Comparison of ENCODE assay signal across 24 cellular contexts in genomic region chr16:1430214-1430758, GRCh38. TPM values are rescaled to one million over a fixed set of nuclear protein-coding genes. Genes with fewer than 3 reads are reported as not detected.
"Had no signal": no experiment of that assay in that cellular context is flagged by ENCODE, and none has a peak within 500 bp of the region (broad histone marks: within the 10 kb centered on the region; RNA-seq: fewer than 3 reads in every experiment).

No MANE protein-coding gene starts in this region.

- H3K4me3 Mint-ChIP-seq: activated CD4-positive, alpha-beta memory T cell treated with anti-CD3 and anti-CD28 coated beads for 36 hours; activated T-helper 1 cell treated with anti-CD3 and anti-CD28 coated beads, Interleukin-12 subunit alpha, Interleukin-12 subunit beta, Interleukin-2, Interleukin-4 antibody, amounts not matched to agents 30 ng/mL and 10 ng/mL and 1 ng/mL, durations not matched to agents 14 hours and 24 hours and 36 hours; immature natural killer cell; T-helper 1 cell treated with Interleukin-12 subunit alpha and Interleukin-12 subunit beta and Interleukin-4 antibody, amounts not matched to agents 30 μg/mL and 1 μg/mL, for 36 hours had no signal

- H3K27me3 Mint-ChIP-seq: activated CD4-positive, alpha-beta memory T cell treated with anti-CD3 and anti-CD28 coated beads for 36 hours had no signal

- H3K9me3 ChIP-seq: adrenal gland, breast epithelium, esophagus muscularis mucosa, heart right ventricle, ovary, spleen, thyroid gland had no signal

- H3K36me3 ChIP-seq: adrenal gland, breast epithelium, esophagus muscularis mucosa, ovary, thyroid gland had no signal

- H3K27ac Mint-ChIP-seq: activated CD4-positive, alpha-beta memory T cell treated with anti-CD3 and anti-CD28 coated beads for 36 hours; activated T-helper 1 cell treated with anti-CD3 and anti-CD28 coated beads, Interleukin-12 subunit alpha, Interleukin-12 subunit beta, Interleukin-2, Interleukin-4 antibody, amounts not matched to agents 30 ng/mL and 10 ng/mL and 1 ng/mL, durations not matched to agents 14 hours and 24 hours and 36 hours; immature natural killer cell; T-helper 1 cell treated with Interleukin-12 subunit alpha and Interleukin-12 subunit beta and Interleukin-4 antibody, amounts not matched to agents 30 μg/mL and 1 μg/mL, for 36 hours had no signal

- ATAC-seq: activated naive CD4-positive, alpha-beta T cell treated with anti-CD3 and anti-CD28 coated beads, Interleukin-2, amount 50 U/mL, for 72 hours; heart right ventricle; left ventricle myocardium superior had no signal

- H3K4me1 ChIP-seq: adrenal gland, breast epithelium had no signal

- H3K36me3 Mint-ChIP-seq: activated CD4-positive, alpha-beta memory T cell treated with anti-CD3 and anti-CD28 coated beads for 36 hours; activated naive CD4-positive, alpha-beta T cell treated with anti-CD3 and anti-CD28 coated beads, Interleukin-2, amount 50 U/mL, for 72 hours; immature natural killer cell had no signal

- H3K27ac ChIP-seq: adrenal gland, breast epithelium, esophagus muscularis mucosa, ovary, spleen had no signal

- H3K27me3 ChIP-seq: adrenal gland, breast epithelium, ovary, thyroid gland had no signal

- H3K4me3 ChIP-seq: adrenal gland, breast epithelium, esophagus muscularis mucosa, heart right ventricle, ovary, spleen had no signal

- DNase-seq: activated CD4-positive, alpha-beta memory T cell treated with anti-CD3 and anti-CD28 coated beads for 36 hours; activated CD4-positive, alpha-beta T cell treated with anti-CD3 and anti-CD28 coated beads for 4 hours; activated gamma-delta T cell treated with Interleukin-2 at 50 U/mL for 16 hours; activated T-cell treated with anti-CD3 and anti-CD28 coated beads for 4 hours; adrenal gland; dermis blood vessel endothelial cell; effector memory CD4-positive, alpha-beta T cell; heart right ventricle; immature natural killer cell; left ventricle myocardium superior; ovary; spleen; stimulated activated naive CD4-positive, alpha-beta T cell treated with Interleukin-2 at 50 U/mL for 16 hours had no signal

- H3K9me3 Mint-ChIP-seq: activated CD4-positive, alpha-beta memory T cell treated with anti-CD3 and anti-CD28 coated beads for 36 hours; activated naive CD4-positive, alpha-beta T cell treated with anti-CD3 and anti-CD28 coated beads, Interleukin-2, amount 50 U/mL, for 72 hours; activated T-helper 1 cell treated with anti-CD3 and anti-CD28 coated beads, Interleukin-12 subunit alpha, Interleukin-12 subunit beta, Interleukin-2, Interleukin-4 antibody, amounts not matched to agents 30 ng/mL and 10 ng/mL and 1 ng/mL, durations not matched to agents 14 hours and 24 hours and 36 hours; immature natural killer cell; T-helper 1 cell treated with Interleukin-12 subunit alpha and Interleukin-12 subunit beta and Interleukin-4 antibody, amounts not matched to agents 30 μg/mL and 1 μg/mL, for 36 hours had no signal

RNA-seq across cellular contexts. Expression of gene PERCC1, which starts 0.6 kb away (rescaled TPM):
- total RNA-seq: activated CD4-positive, alpha-beta memory T cell treated with anti-CD3 and anti-CD28 coated beads for 36 hours; activated T-helper 1 cell treated with anti-CD3 and anti-CD28 coated beads, Interleukin-12 subunit alpha, Interleukin-12 subunit beta, Interleukin-2, Interleukin-4 antibody, amounts not matched to agents 30 ng/mL and 10 ng/mL and 1 ng/mL, durations not matched to agents 14 hours and 24 hours and 36 hours; astrocyte; breast epithelium; dermis blood vessel endothelial cell; endothelial cell of umbilical vein; esophagus muscularis mucosa; subcutaneous adipose tissue; ureter had no signal
- polyA plus RNA-seq: adrenal gland, endothelial cell of umbilical vein, immature natural killer cell, neural cell had no signal

RNA-seq across cellular contexts. Expression of gene CCDC154, which starts 14.1 kb away (rescaled TPM):
- polyA plus RNA-seq: immature natural killer cell had no signal
